ENCODE assay signal across 1 cellular context in genomic region chr14:105858676-105859025, GRCh38.
A peak's percentile ranks its signal among the peaks of the same experiment; 100 is the strongest.
TF ChIP-seq lines count a peak whose summit lies in the region.

No MANE protein-coding gene starts in this region.

TF ChIP-seq in GM12878, 131 proteins besides CTCF, POLR2A, EP300 and RAD21 (continued from another document):
- TF ChIP-seq BCLAF1 (IDR thresholded peaks at IDR 0.05) (no peak), PAX8 (IDR thresholded peaks at IDR 0.05) (no peak), POLR2AphosphoS2 (IDR thresholded peaks at IDR 0.05; ENCODE audit: low read depth, low read length) (peak; percentile 8; the same call in 1 of the 2 replicates), RB1 (IDR thresholded peaks at IDR 0.05; ENCODE audit: borderline replicate concordance) (no peak), POLR2AphosphoS5 (IDR thresholded peaks at IDR 0.05; ENCODE audit: low read length) (peak; percentile 81), IKZF2 (IDR thresholded peaks at IDR 0.05) (no peak), MTA2 (IDR thresholded peaks at IDR 0.05; ENCODE audit: low read depth) (no peak), MLLT1 (IDR thresholded peaks at IDR 0.05) (peak; percentile 85), ZBTB11 (CRISPR knock-in tag; IDR thresholded peaks at IDR 0.05) (0 out of 2 replicates have a peak, but pooled peaks have one; percentile 4), WRNIP1 (IDR thresholded peaks at IDR 0.05; ENCODE audit: borderline replicate concordance, low read depth, low read length) (no peak)
TF ChIP-seq in GM12878: peak in this region for 4.
